Comparison of ENCODE assay signal across 1 cellular context in the genomic region with DNA sequence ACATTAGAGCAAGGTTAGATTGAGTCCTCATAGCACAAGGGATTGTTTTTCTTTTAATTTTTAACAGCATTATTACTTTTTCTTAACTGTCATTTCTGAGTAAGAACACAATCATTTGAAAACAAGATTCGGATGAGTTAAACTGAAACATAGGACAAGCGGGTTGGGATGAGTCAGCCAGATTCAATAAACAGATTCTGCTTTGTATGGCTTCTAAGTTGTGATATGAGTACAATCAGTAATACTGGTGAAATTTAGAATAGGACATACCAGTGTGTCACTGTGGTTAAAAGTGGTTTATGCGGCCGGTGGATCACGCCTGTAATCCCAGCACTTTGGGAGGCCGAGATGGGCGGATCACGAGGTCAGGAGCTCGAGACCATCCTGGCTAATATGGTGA.
TF ChIP-seq lines count a peak whose summit lies in the region.

No MANE protein-coding gene starts in this region.

TF ChIP-seq in A549, 52 proteins besides CTCF, POLR2A, EP300 and RAD21 (continued from another document):
- TF ChIP-seq, protein P1, sequence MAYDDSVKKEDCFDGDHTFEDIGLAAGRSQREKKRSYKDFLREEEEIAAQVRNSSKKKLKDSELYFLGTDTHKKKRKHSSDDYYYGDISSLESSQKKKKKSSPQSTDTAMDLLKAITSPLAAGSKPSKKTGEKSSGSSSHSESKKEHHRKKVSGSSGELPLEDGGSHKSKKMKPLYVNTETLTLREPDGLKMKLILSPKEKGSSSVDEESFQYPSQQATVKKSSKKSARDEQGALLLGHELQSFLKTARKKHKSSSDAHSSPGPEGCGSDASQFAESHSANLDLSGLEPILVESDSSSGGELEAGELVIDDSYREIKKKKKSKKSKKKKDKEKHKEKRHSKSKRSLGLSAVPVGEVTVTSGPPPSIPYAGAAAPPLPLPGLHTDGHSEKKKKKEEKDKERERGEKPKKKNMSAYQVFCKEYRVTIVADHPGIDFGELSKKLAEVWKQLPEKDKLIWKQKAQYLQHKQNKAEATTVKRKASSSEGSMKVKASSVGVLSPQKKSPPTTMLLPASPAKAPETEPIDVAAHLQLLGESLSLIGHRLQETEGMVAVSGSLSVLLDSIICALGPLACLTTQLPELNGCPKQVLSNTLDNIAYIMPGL (CRISPR knock-in tag; IDR thresholded peaks at IDR 0.05; ENCODE audit: borderline replicate concordance): no peak
- TF ChIP-seq FOSB (CRISPR knock-in tag; IDR thresholded peaks at IDR 0.05) (no peak), JUN (IDR thresholded peaks at IDR 0.05) (no peak)
TF ChIP-seq in A549: peak in this region for 0.
